8 cellular contexts compared by ENCODE assay signal in genomic region chr7:87217983-87218653, GRCh38. TPM values are rescaled to one million over a fixed set of nuclear protein-coding genes. Genes with fewer than 3 reads are reported as not detected.
A peak's percentile ranks its signal among the peaks of the same experiment; 100 is the strongest.
DNase-seq lines count a peak whose midpoint lies in the region; ATAC-seq, FAIRE-seq and TF ChIP-seq lines count a peak whose summit lies in the region.

No MANE protein-coding gene starts in this region.

- POLR2A ChIA-PET in HepG2 (lab: Yijun Ruan, JAX): interaction anchor here (1.5 to 1.6 kb wide), 2 partner anchors 66 to 247 kb away, joined by 3 to 10 read pairs; partner anchors contain the start of gene DMTF1

- intact Hi-C loops in HepG2 (cut with micrococcal nuclease; ENCODE audit: unreplicated experiment) (no loop called here), thyroid gland (cut with DNase I) (no loop called here)

- CTCF ChIA-PET in HepG2 (lab: Yijun Ruan, JAX; ENCODE audit: low intra/inter-chr PET ratio, low total read pairs): no interaction called here

- peaks cover 13% of the 10 kb centered on the region for H3K79me2 ChIP-seq in HepG2 (ENCODE audit: insufficient read depth, low read length)

- BruUV-seq in HepG2 (replicated peaks; lab: Mats Ljungman, UMichigan): TSS peak; percentile 39

- TF ChIP-seq CTCF in HepG2 (CRISPR knock-in tag; IDR thresholded peaks at IDR 0.05): no peak
- TF ChIP-seq CTCF in thyroid gland (IDR thresholded peaks at IDR 0.05): no peak

- no peak for FAIRE-seq in HepG2 (lab: Jason Lieb, UNC)

- peaks cover 62% of the 10 kb centered on the region for H3K36me3 Mint-ChIP-seq in activated T-cell treated with anti-CD3 and anti-CD28 coated beads, Interleukin-2, amount 50 U/mL, for 24 hours (ENCODE audit: low read depth)
- peaks cover 45% of the 10 kb centered on the region for H3K36me3 Mint-ChIP-seq in activated naive CD8-positive, alpha-beta T cell treated with anti-CD3 and anti-CD28 coated beads for 36 hours

- H3K27ac Mint-ChIP-seq in activated T-cell treated with anti-CD3 and anti-CD28 coated beads, Interleukin-2, amount 50 U/mL, for 24 hours: peak overlapping the region; percentile 98
- peak overlapping the region; percentile 99 for H3K27ac Mint-ChIP-seq in activated naive CD8-positive, alpha-beta T cell treated with anti-CD3 and anti-CD28 coated beads for 36 hours

- H3K4me2 ChIP-seq in HepG2 (ENCODE audit: low read depth, low read length): peak overlapping the region; percentile 90

- TF ChIP-seq POLR2A in HepG2 (IDR thresholded peaks at IDR 0.05; ENCODE audit: insufficient read depth in 1 of 2, low read depth in 2 of 2, low read length in 2 of 2) (no peak), thyroid gland (IDR thresholded peaks at IDR 0.05) (no peak)

- DNase-seq in activated T-cell treated with anti-CD3 and anti-CD28 coated beads, Interleukin-2, amount 50 U/mL, for 24 hours: no peak
- no peak for DNase-seq in activated T-cell treated with anti-CD3 and anti-CD28 coated beads, Interleukin-2, amount 50 U/mL, for 48 hours
- DNase-seq in activated naive CD8-positive, alpha-beta T cell treated with anti-CD3 and anti-CD28 coated beads for 36 hours: no peak
- DNase-seq in HepG2 (ENCODE audit: low spot score) (no peak), thyroid gland (peak in 1 of 2 donors; percentile 15), iPS-NIHi11 (ENCODE audit: low spot score) (no peak), DMS153 treated with DMSO at 0.1 percent for 48 hours (lab: John Stamatoyannopoulos, UW; ENCODE audit: unreplicated experiment) (no peak)

- H3K4me1 ChIP-seq in HepG2 (ENCODE audit: insufficient read depth, low read length) (peaks cover 41% of the 10 kb centered on the region), thyroid gland (peaks cover 35 to 45% of the 10 kb centered on the region in 2 donors)

- in situ Hi-C loops in HepG2 (cut with HindIII; ENCODE audit: extremely low pct_ligation_motif_present, low pct_unique_long_range_greater_than_20kb): no loop called here

- no peaks in the 10 kb centered on the region for H3K9me3 Mint-ChIP-seq in activated T-cell treated with anti-CD3 and anti-CD28 coated beads, Interleukin-2, amount 50 U/mL, for 24 hours
- peaks cover 2% of the 10 kb centered on the region for H3K9me3 Mint-ChIP-seq in activated naive CD8-positive, alpha-beta T cell treated with anti-CD3 and anti-CD28 coated beads for 36 hours

- no peak for TF ChIP-seq EP300 in HepG2 (IDR thresholded peaks at IDR 0.05; ENCODE audit: low read depth in 2 of 2, low read length in 2 of 2)
- TF ChIP-seq EP300 in HepG2 (CRISPR knock-in tag; IDR thresholded peaks at IDR 0.05; ENCODE audit: borderline replicate concordance): no peak

- no peak overlapping the region for H3K27ac ChIP-seq in HepG2 (ENCODE audit: extremely low read length, insufficient read depth, low read length)
- H3K27ac ChIP-seq in thyroid gland: peak overlapping the region; percentile 59 to 99 (median 97)

- no peak overlapping the region for H2AFZ ChIP-seq in HepG2 (ENCODE audit: low read length)

- H3K9ac ChIP-seq in HepG2 (ENCODE audit: insufficient read depth, low read depth, low read length): no peak overlapping the region

- peak overlapping the region; percentile 98 for H3K4me3 Mint-ChIP-seq in activated T-cell treated with anti-CD3 and anti-CD28 coated beads, Interleukin-2, amount 50 U/mL, for 24 hours
- H3K4me3 Mint-ChIP-seq in activated naive CD8-positive, alpha-beta T cell treated with anti-CD3 and anti-CD28 coated beads for 36 hours: peak overlapping the region; percentile 99

- no peaks in the 10 kb centered on the region; the same call in 1 of the 2 replicates for H4K20me1 ChIP-seq in HepG2 (ENCODE audit: insufficient read depth, low read length)

- WGBS in HepG2 (ENCODE audit: low lambda C conversion rate): 74% methylated on average over 9 of the region's 9 CpGs
- 47 to 55% methylated on average over 9 of the region's 9 CpGs for WGBS in thyroid gland, 2 donors

- peaks cover 4% of the 10 kb centered on the region for H3K27me3 Mint-ChIP-seq in activated T-cell treated with anti-CD3 and anti-CD28 coated beads, Interleukin-2, amount 50 U/mL, for 24 hours
- peaks cover 3% of the 10 kb centered on the region for H3K27me3 Mint-ChIP-seq in activated naive CD8-positive, alpha-beta T cell treated with anti-CD3 and anti-CD28 coated beads for 36 hours

- H3K36me3 ChIP-seq in HepG2 (replicated peaks in 1 of 2; ENCODE audit: control insufficient read depth in 1 of 2, insufficient read depth in 2 of 2, low read length in 2 of 2) (no peaks in the 10 kb centered on the region), thyroid gland (no peaks in the 10 kb centered on the region)

- H3K4me3 ChIP-seq in HepG2 (replicated peaks in 1 of 3; ENCODE audit: insufficient read depth in 1 of 3, low read depth in 2 of 3, low read length in 3 of 3) (peak overlapping the region in 1 of 3 experiments; percentile 82; a peak in 2 of 6 replicates), thyroid gland (replicated peaks in 1 of 3) (peak overlapping the region in 1 of 3 donors; percentile 78)

- peaks cover 0 to 9% of the 10 kb centered on the region in 2 experiments; a peak in 2 of 5 replicates for H3K27me3 ChIP-seq in HepG2 (ENCODE audit: control insufficient read depth in 1 of 2, insufficient read depth in 2 of 2, low read length in 2 of 2)
- no peaks in the 10 kb centered on the region for H3K27me3 ChIP-seq in thyroid gland

- peaks cover 58% of the 10 kb centered on the region for H3K4me1 Mint-ChIP-seq in activated T-cell treated with anti-CD3 and anti-CD28 coated beads, Interleukin-2, amount 50 U/mL, for 24 hours (ENCODE audit: low read depth)
- peaks cover 42% of the 10 kb centered on the region for H3K4me1 Mint-ChIP-seq in activated naive CD8-positive, alpha-beta T cell treated with anti-CD3 and anti-CD28 coated beads for 36 hours

- no peak for TF ChIP-seq RAD21 in HepG2 (CRISPR knock-in tag; IDR thresholded peaks at IDR 0.05)

- H3K9me3 ChIP-seq in HepG2 (ENCODE audit: low read length) (no peaks in the 10 kb centered on the region), thyroid gland (no peaks in the 10 kb centered on the region)

- ATAC-seq in HepG2 (no peak), HG03280 (IDR thresholded peaks at IDR 0.05; ENCODE audit: unreplicated experiment) (no peak)

TF ChIP-seq in HepG2, 621 proteins besides CTCF, POLR2A, EP300 and RAD21:
- TF ChIP-seq HNF4A (CRISPR knock-in tag; IDR thresholded peaks at IDR 0.05) (peak; percentile 9; the same call in 1 of the 2 replicates), ZNF33A (CRISPR knock-in tag; IDR thresholded peaks at IDR 0.05; ENCODE audit: borderline replicate concordance) (no peak)

RNA-seq across cellular contexts. Expression of gene TMEM243, which starts 1.4 kb away (rescaled TPM):
- total RNA-seq in activated naive CD8-positive, alpha-beta T cell treated with anti-CD3 and anti-CD28 coated beads for 36 hours: 10 to 100 TPM; 86.3 to 94.9 TPM
- total RNA-seq in HepG2 (2016; rRNA removed; fragmentation: Illumina TruSeq; extraction: Trizol) (25.1 and 31.2 TPM in 2 replicates), thyroid gland (100 to 1,000 TPM; 122 to 142 (median 133) TPM)
- total RNA-seq in HepG2 (2016; cell fraction: cytosol; rRNA removed; fragmentation: Illumina TruSeq; extraction: Trizol; ENCODE audit: low read depth): 27.6 and 31.4 TPM in 2 replicates
- 23.7 and 29.6 TPM in 2 replicates for total RNA-seq in HepG2 (2016; cell fraction: insoluble cytoplasmic fraction; rRNA removed; fragmentation: Illumina TruSeq; extraction: Trizol)
- total RNA-seq in HepG2 (2016; cell fraction: membrane; rRNA removed; fragmentation: Illumina TruSeq; extraction: Trizol): 48.4 and 50.6 TPM in 2 replicates
- total RNA-seq in HepG2 (2016; cell fraction: nucleus; rRNA removed; fragmentation: Illumina TruSeq; extraction: Trizol): 34.7 and 36.7 TPM in 2 replicates
- polyA plus RNA-seq in HepG2 (2011; rRNA removed): 16.8 and 25.1 TPM in 2 replicates
- 13.5 and 14.8 TPM in 2 replicates for polyA plus RNA-seq in HepG2 (2011; cell fraction: cytosol; rRNA removed)
- polyA plus RNA-seq in HepG2 (2011; cell fraction: nucleus; rRNA removed): 18.5 and 23.0 TPM in 2 replicates
- 16.1 and 18.1 TPM in 2 replicates for polyA plus RNA-seq in HepG2 (2012)
- polyA plus RNA-seq in HepG2 (2016; cell fraction: cytosol; fragmentation: Illumina TruSeq; extraction: Trizol; ENCODE audit: low read depth): 30.0 and 41.0 TPM in 2 replicates
- polyA plus RNA-seq in HepG2 (2016; cell fraction: insoluble cytoplasmic fraction; fragmentation: Illumina TruSeq; extraction: Trizol; ENCODE audit: low read depth): 29.9 and 30.3 TPM in 2 replicates
- 49.3 and 51.1 TPM in 2 replicates for polyA plus RNA-seq in HepG2 (2016; cell fraction: membrane; fragmentation: Illumina TruSeq; extraction: Trizol; ENCODE audit: low read depth)
- 42.4 and 44.5 TPM in 2 replicates for polyA plus RNA-seq in HepG2 (2016; cell fraction: nucleus; fragmentation: Illumina TruSeq; extraction: Trizol; ENCODE audit: insufficient read depth, low read depth)
- 12.0 and 41.0 TPM in 2 replicates for polyA minus RNA-seq in HepG2 (2011; rRNA and poly(A)+ RNA removed; ENCODE audit: low replicate concordance)
- 3.5 and 7.8 TPM in 2 replicates for polyA minus RNA-seq in HepG2 (2011; cell fraction: cytosol; rRNA and poly(A)+ RNA removed)
- polyA minus RNA-seq in HepG2 (2011; cell fraction: nucleus; rRNA and poly(A)+ RNA removed): 28.8 and 38.5 TPM in 2 replicates
